In the genomic region with DNA sequence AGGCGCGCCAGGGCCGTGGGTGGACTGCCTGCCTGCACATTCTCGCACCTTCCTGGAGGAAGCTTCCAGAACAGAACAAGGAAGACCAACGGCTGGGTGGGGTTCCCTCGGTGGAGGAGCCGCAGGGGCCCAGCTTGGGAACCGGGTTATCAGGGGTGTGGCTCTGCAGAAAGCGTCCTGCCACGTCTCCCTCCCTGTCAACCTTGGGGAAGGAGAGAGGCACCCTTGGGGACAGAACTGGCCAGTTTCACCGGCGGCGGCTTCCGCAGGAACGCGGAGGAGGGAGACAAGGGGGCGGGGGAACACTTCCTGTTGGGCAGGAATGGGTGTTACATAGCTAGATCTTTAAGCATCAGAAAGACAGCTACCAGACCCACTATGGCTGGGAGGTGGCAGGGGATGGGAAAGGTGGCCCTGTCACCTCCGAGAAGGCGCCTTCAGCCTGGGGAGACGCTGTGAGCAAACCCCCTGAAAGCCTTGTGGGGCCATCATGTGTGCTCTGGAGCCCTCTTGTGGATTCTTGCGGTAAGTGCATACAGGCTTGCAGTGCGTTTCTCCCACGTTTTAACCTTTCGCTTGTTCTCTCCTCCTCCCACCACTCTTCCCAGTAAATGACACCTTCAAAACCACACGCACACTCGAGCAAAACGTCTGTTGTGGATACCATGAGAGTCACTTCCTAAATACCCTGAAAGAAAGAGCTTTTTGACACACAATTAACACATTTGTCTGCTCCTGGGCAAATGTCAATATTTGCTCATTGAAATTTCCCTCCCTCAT, we compare ENCODE assay signal across 1 cellular context.
TF ChIP-seq lines count a peak whose summit lies in the region.

No MANE protein-coding gene starts in this region.

TF ChIP-seq in HepG2, 621 proteins besides CTCF, POLR2A, EP300 and RAD21 (continued from another document and continues in another):
- TF ChIP-seq HMGXB4 (CRISPR knock-in tag; IDR thresholded peaks at IDR 0.05; ENCODE audit: borderline replicate concordance in 1 of 2, low read depth in 1 of 2) = 0 out of 4 replicates have a peak, but pooled peaks of 1 of the 2 experiments have one; percentile 36
- TF ChIP-seq SMAD1 (CRISPR knock-in tag; IDR thresholded peaks at IDR 0.05; ENCODE audit: borderline replicate concordance, low read depth) = no peak
- peak; percentile 61; the same call in 1 of the 2 replicates for TF ChIP-seq ZFP91 (CRISPR knock-in tag; IDR thresholded peaks at IDR 0.05; ENCODE audit: borderline replicate concordance)
- peak; percentile 59; the same call in 1 of the 2 replicates for TF ChIP-seq KDM4B (CRISPR knock-in tag; IDR thresholded peaks at IDR 0.05)
- 0 out of 2 replicates have a peak, but pooled peaks have one; percentile 18 for TF ChIP-seq TSC22D2 (CRISPR knock-in tag; IDR thresholded peaks at IDR 0.05; ENCODE audit: borderline replicate concordance)
- TF ChIP-seq ZNF598 (CRISPR knock-in tag; IDR thresholded peaks at IDR 0.05; ENCODE audit: borderline replicate concordance) = no peak
- TF ChIP-seq, protein P1, sequence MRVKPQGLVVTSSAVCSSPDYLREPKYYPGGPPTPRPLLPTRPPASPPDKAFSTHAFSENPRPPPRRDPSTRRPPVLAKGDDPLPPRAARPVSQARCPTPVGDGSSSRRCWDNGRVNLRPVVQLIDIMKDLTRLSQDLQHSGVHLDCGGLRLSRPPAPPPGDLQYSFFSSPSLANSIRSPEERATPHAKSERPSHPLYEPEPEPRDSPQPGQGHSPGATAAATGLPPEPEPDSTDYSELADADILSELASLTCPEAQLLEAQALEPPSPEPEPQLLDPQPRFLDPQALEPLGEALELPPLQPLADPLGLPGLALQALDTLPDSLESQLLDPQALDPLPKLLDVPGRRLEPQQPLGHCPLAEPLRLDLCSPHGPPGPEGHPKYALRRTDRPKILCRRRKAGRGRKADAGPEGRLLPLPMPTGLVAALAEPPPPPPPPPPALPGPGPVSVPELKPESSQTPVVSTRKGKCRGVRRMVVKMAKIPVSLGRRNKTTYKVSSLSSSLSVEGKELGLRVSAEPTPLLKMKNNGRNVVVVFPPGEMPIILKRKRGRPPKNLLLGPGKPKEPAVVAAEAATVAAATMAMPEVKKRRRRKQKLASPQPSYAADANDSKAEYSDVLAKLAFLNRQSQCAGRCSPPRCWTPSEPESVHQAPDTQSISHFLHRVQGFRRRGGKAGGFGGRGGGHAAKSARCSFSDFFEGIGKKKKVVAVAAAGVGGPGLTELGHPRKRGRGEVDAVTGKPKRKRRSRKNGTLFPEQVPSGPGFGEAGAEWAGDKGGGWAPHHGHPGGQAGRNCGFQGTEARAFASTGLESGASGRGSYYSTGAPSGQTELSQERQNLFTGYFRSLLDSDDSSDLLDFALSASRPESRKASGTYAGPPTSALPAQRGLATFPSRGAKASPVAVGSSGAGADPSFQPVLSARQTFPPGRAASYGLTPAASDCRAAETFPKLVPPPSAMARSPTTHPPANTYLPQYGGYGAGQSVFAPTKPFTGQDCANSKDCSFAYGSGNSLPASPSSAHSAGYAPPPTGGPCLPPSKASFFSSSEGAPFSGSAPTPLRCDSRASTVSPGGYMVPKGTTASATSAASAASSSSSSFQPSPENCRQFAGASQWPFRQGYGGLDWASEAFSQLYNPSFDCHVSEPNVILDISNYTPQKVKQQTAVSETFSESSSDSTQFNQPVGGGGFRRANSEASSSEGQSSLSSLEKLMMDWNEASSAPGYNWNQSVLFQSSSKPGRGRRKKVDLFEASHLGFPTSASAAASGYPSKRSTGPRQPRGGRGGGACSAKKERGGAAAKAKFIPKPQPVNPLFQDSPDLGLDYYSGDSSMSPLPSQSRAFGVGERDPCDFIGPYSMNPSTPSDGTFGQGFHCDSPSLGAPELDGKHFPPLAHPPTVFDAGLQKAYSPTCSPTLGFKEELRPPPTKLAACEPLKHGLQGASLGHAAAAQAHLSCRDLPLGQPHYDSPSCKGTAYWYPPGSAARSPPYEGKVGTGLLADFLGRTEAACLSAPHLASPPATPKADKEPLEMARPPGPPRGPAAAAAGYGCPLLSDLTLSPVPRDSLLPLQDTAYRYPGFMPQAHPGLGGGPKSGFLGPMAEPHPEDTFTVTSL (CRISPR knock-in tag; IDR thresholded peaks at IDR 0.05; ENCODE audit: borderline replicate concordance) = no peak
- TF ChIP-seq, protein P2, sequence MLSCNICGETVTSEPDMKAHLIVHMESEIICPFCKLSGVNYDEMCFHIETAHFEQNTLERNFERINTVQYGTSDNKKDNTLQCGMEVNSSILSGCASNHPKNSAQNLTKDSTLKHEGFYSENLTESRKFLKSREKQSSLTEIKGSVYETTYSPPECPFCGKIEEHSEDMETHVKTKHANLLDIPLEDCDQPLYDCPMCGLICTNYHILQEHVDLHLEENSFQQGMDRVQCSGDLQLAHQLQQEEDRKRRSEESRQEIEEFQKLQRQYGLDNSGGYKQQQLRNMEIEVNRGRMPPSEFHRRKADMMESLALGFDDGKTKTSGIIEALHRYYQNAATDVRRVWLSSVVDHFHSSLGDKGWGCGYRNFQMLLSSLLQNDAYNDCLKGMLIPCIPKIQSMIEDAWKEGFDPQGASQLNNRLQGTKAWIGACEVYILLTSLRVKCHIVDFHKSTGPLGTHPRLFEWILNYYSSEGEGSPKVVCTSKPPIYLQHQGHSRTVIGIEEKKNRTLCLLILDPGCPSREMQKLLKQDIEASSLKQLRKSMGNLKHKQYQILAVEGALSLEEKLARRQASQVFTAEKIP (CRISPR knock-in tag; IDR thresholded peaks at IDR 0.05; ENCODE audit: borderline replicate concordance) = no peak
- TF ChIP-seq PAXIP1 (CRISPR knock-in tag; conservative IDR thresholded peaks at IDR 0.05) = 0 out of 2 replicates have a peak, but pooled peaks have one; percentile 17
- TF ChIP-seq, protein P3, sequence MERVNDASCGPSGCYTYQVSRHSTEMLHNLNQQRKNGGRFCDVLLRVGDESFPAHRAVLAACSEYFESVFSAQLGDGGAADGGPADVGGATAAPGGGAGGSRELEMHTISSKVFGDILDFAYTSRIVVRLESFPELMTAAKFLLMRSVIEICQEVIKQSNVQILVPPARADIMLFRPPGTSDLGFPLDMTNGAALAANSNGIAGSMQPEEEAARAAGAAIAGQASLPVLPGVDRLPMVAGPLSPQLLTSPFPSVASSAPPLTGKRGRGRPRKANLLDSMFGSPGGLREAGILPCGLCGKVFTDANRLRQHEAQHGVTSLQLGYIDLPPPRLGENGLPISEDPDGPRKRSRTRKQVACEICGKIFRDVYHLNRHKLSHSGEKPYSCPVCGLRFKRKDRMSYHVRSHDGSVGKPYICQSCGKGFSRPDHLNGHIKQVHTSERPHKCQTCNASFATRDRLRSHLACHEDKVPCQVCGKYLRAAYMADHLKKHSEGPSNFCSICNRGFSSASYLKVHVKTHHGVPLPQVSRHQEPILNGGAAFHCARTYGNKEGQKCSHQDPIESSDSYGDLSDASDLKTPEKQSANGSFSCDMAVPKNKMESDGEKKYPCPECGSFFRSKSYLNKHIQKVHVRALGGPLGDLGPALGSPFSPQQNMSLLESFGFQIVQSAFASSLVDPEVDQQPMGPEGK (CRISPR knock-in tag; IDR thresholded peaks at IDR 0.05) = peak; percentile 64
- no peak for TF ChIP-seq PHF5A (CRISPR knock-in tag; IDR thresholded peaks at IDR 0.05; ENCODE audit: low read depth, unreplicated experiment)
- 0 out of 2 replicates have a peak, but pooled peaks have one; percentile 33 for TF ChIP-seq ZSCAN21 (CRISPR knock-in tag; IDR thresholded peaks at IDR 0.05; ENCODE audit: borderline replicate concordance)
- TF ChIP-seq, protein P4, sequence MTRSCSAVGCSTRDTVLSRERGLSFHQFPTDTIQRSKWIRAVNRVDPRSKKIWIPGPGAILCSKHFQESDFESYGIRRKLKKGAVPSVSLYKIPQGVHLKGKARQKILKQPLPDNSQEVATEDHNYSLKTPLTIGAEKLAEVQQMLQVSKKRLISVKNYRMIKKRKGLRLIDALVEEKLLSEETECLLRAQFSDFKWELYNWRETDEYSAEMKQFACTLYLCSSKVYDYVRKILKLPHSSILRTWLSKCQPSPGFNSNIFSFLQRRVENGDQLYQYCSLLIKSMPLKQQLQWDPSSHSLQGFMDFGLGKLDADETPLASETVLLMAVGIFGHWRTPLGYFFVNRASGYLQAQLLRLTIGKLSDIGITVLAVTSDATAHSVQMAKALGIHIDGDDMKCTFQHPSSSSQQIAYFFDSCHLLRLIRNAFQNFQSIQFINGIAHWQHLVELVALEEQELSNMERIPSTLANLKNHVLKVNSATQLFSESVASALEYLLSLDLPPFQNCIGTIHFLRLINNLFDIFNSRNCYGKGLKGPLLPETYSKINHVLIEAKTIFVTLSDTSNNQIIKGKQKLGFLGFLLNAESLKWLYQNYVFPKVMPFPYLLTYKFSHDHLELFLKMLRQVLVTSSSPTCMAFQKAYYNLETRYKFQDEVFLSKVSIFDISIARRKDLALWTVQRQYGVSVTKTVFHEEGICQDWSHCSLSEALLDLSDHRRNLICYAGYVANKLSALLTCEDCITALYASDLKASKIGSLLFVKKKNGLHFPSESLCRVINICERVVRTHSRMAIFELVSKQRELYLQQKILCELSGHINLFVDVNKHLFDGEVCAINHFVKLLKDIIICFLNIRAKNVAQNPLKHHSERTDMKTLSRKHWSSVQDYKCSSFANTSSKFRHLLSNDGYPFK (CRISPR knock-in tag; IDR thresholded peaks at IDR 0.05; ENCODE audit: borderline replicate concordance) = peak; percentile 23; the same call in 1 of the 2 replicates
- TF ChIP-seq ZNF34 (CRISPR knock-in tag; IDR thresholded peaks at IDR 0.05; ENCODE audit: borderline replicate concordance) = no peak
- 0 out of 2 replicates have a peak, but pooled peaks have one; percentile 32 for TF ChIP-seq ZBTB7B (CRISPR knock-in tag; IDR thresholded peaks at IDR 0.05)
- TF ChIP-seq ZNF746 (CRISPR knock-in tag; IDR thresholded peaks at IDR 0.05) = no peak
- no peak for TF ChIP-seq ZNF503 (CRISPR knock-in tag; IDR thresholded peaks at IDR 0.05)
- 0 out of 2 replicates have a peak, but pooled peaks have one; percentile 14 for TF ChIP-seq FOXO1 (CRISPR knock-in tag; IDR thresholded peaks at IDR 0.05)
- TF ChIP-seq, protein P5, sequence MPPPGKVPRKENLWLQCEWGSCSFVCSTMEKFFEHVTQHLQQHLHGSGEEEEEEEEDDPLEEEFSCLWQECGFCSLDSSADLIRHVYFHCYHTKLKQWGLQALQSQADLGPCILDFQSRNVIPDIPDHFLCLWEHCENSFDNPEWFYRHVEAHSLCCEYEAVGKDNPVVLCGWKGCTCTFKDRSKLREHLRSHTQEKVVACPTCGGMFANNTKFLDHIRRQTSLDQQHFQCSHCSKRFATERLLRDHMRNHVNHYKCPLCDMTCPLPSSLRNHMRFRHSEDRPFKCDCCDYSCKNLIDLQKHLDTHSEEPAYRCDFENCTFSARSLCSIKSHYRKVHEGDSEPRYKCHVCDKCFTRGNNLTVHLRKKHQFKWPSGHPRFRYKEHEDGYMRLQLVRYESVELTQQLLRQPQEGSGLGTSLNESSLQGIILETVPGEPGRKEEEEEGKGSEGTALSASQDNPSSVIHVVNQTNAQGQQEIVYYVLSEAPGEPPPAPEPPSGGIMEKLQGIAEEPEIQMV (CRISPR knock-in tag; IDR thresholded peaks at IDR 0.05; ENCODE audit: low read depth) = 0 out of 2 replicates have a peak, but pooled peaks have one; percentile 45
- TF ChIP-seq ZNF225 (CRISPR knock-in tag; IDR thresholded peaks at IDR 0.05) = no peak
